10 cellular contexts compared by ENCODE assay signal in the genomic region with DNA sequence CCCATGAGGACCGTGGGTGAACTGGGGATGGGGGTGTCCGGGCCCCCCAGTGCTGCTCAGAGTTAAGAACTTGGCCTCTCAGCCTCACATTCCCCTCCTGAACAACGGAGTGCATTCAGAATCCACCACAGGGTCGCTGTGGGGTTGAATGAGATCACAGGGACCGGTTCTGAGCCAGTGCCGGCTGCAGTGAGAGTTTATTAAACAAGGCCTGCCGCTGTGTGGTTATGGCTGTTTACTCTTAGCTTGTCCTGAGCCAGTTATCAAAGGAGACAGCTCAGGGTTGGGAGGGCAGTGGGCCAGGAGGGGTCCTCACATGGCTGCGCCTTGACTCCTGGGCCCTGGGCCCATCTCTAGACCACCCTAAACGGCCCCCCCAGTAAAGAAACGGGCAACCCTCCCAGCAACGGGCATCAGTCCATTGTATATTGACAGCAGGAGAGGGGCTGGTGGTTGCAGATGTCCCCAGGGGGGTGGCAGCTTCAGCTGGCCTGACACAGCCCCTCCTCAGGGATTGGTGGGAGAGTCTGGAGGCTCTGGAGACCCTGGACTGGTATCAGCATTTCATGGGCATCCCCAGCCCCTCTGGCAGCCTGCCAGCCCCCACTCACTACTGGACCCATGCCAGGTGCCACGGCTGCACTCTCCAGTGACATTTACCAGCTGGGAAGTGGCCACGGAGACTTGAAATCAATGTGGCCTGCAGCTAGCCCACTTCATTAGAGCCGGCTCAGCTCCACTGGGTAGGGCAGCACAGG. TPM values are rescaled to one million over a fixed set of nuclear protein-coding genes. Genes with fewer than 3 reads are reported as not detected.
DNase-seq lines count a peak whose midpoint lies in the region; ATAC-seq and TF ChIP-seq lines count a peak whose summit lies in the region.
"Had no signal": no experiment of that assay in that cellular context is flagged by ENCODE, and none has a peak within 500 bp of the region (broad histone marks: within the 10 kb centered on the region; RNA-seq: fewer than 3 reads in every experiment).

No MANE protein-coding gene starts in this region.

- intact Hi-C loops in lower lobe of right lung (cut with DNase I), result no loop called here
- intact Hi-C loops in naive thymus-derived CD4-positive, alpha-beta T cell (cut with micrococcal nuclease), result loop anchor here in 1 of 2 donors (5.0 kb wide), 1 partner anchor 303 kb away; no protein-coding TSS in a partner anchor

- CTCF ChIA-PET in naive thymus-derived CD4-positive, alpha-beta T cell (lab: Charles Lee), result no interaction called here

- H3K4me3 Mint-ChIP-seq in naive thymus-derived CD4-positive, alpha-beta T cell, result no peak overlapping the region

- peaks cover 0 to 6% (median 0%) of the 10 kb centered on the region in 5 donors for H3K27me3 Mint-ChIP-seq in naive thymus-derived CD4-positive, alpha-beta T cell

- H3K9me3 ChIP-seq in lower lobe of right lung, result no peaks in the 10 kb centered on the region
- H3K9me3 ChIP-seq in naive thymus-derived CD4-positive, alpha-beta T cell (ENCODE audit: control insufficient read depth in 2 of 3, low read length in 3 of 3), result no peaks in the 10 kb centered on the region

- H3K4me1 Mint-ChIP-seq in naive thymus-derived CD4-positive, alpha-beta T cell, result peaks cover 15 to 31% (median 27%) of the 10 kb centered on the region in 7 donors

- peak; percentile 2 to 24 for ATAC-seq in lower lobe of right lung
- ATAC-seq in HG03196 (IDR thresholded peaks at IDR 0.05; ENCODE audit: unreplicated experiment), result no peak
- ATAC-seq in naive thymus-derived CD4-positive, alpha-beta T cell, result no peak
- ATAC-seq in GM18502 (IDR thresholded peaks at IDR 0.05; ENCODE audit: poor library complexity, unreplicated experiment), result no peak

- peaks cover 0 to 2% (median 0%) of the 10 kb centered on the region in 11 donors for H3K9me3 Mint-ChIP-seq in naive thymus-derived CD4-positive, alpha-beta T cell

- no peak for TF ChIP-seq POLR2A in erythroblast (IDR thresholded peaks at IDR 0.05; ENCODE audit: low read length)

- H3K4me1 ChIP-seq in lower lobe of right lung, result peaks cover 31% of the 10 kb centered on the region
- H3K4me1 ChIP-seq in naive thymus-derived CD4-positive, alpha-beta T cell (ENCODE audit: control insufficient read depth in 2 of 2, insufficient read depth in 2 of 2, low read length in 2 of 2), result peaks cover 0 to 19% of the 10 kb centered on the region in 2 donors

- POLR2A ChIA-PET in naive thymus-derived CD4-positive, alpha-beta T cell (lab: Charles Lee), result interaction anchor here (0.6 kb wide), 1 partner anchor 111 kb away, joined by 4 read pairs; no protein-coding TSS in a partner anchor

- H3K27ac Mint-ChIP-seq in naive thymus-derived CD4-positive, alpha-beta T cell, result no peak overlapping the region

- H3K4me3 ChIP-seq in lower lobe of right lung, result no peak overlapping the region
- H3K4me3 ChIP-seq in naive thymus-derived CD4-positive, alpha-beta T cell (ENCODE audit: low read length), result no peak overlapping the region

- peak overlapping the region; percentile 1 for H3K27ac ChIP-seq in angular gyrus (ENCODE audit: low read depth, low read length)
- H3K27ac ChIP-seq in lower lobe of right lung, result no peak overlapping the region
- H3K27ac ChIP-seq in naive thymus-derived CD4-positive, alpha-beta T cell (ENCODE audit: low read depth, low read length), result no peak overlapping the region

- H3K36me3 ChIP-seq in lower lobe of right lung, result no peaks in the 10 kb centered on the region
- no peaks in the 10 kb centered on the region for H3K36me3 ChIP-seq in naive thymus-derived CD4-positive, alpha-beta T cell (ENCODE audit: control insufficient read depth in 2 of 3, insufficient read depth in 3 of 3, low read length in 3 of 3)

- no peak for TF ChIP-seq CTCF in lower lobe of right lung (IDR thresholded peaks at IDR 0.05)

- H3K36me3 Mint-ChIP-seq in naive thymus-derived CD4-positive, alpha-beta T cell, result no peaks in the 10 kb centered on the region

- peaks cover 5% of the 10 kb centered on the region for H3K27me3 ChIP-seq in lower lobe of right lung (ENCODE audit: low read depth)
- H3K27me3 ChIP-seq in naive thymus-derived CD4-positive, alpha-beta T cell (ENCODE audit: control insufficient read depth in 2 of 2, insufficient read depth in 2 of 2, low read length in 2 of 2), result no peaks in the 10 kb centered on the region

- DNase-seq in Ammon's horn (ENCODE audit: low spot score), result peak; percentile 88
- DNase-seq in HT-29 (ENCODE audit: low spot score), result peak; percentile 68
- no peak for DNase-seq in lower lobe of right lung
- no peak for DNase-seq in erythroblast (lab: John Stamatoyannopoulos, UW)
- DNase-seq in naive thymus-derived CD4-positive, alpha-beta T cell, result no peak
- DNase-seq: GDM1; stimulated activated CD4-positive, alpha-beta T cell treated with anti-CD3 and anti-CD28 coated beads, Interleukin-2, amount 100 ng/mL, for 24 hours had no signal

RNA-seq across cellular contexts. Expression of a gene that starts 15.1 kb away (rescaled TPM):
- 0.60 TPM in 1 of 2 replicates, not detected in the other for total RNA-seq in HT-29 (2014; rRNA removed; shearing (Covaris generic))
- not detected for total RNA-seq in lower lobe of right lung
- total RNA-seq in naive thymus-derived CD4-positive, alpha-beta T cell, result under 1 TPM in 3 of 5 experiments, not detected in 2; 0.07 to 0.42 (median 0.22) TPM
- under 1 TPM in 1 of 2 donors, not detected in 1; 0.12 TPM for polyA plus RNA-seq in naive thymus-derived CD4-positive, alpha-beta T cell

Comparison
In these comparisons a context has a peak if more than half of its experiments do, and no peak if none do; other contexts are left out.
1. DNase-seq: peak in Ammon's horn (single experiment) and HT-29 (single experiment); none in lower lobe of right lung (single experiment), erythroblast (0 of 2) and naive thymus-derived CD4-positive, alpha-beta T cell (0 of 9).
2. ATAC-seq: peak in lower lobe of right lung (2 of 2); none in HG03196 (single experiment), naive thymus-derived CD4-positive, alpha-beta T cell (single experiment) and GM18502 (single experiment).